Comparison of ENCODE assay signal across 8 cellular contexts in genomic region chr7:1492640-1493039, GRCh38. TPM values are rescaled to one million over a fixed set of nuclear protein-coding genes. Genes with fewer than 3 reads are reported as not detected.
"Had no signal": no experiment of that assay in that cellular context is flagged by ENCODE, and none has a peak within 500 bp of the region (broad histone marks: within the 10 kb centered on the region; RNA-seq: fewer than 3 reads in every experiment).

No MANE protein-coding gene starts in this region.

- H3K27ac ChIP-seq: GM23248, HL-60 had no signal

- H3K27ac Mint-ChIP-seq: HFFc6, IgD-negative memory B cell had no signal

- H3K4me3 Mint-ChIP-seq: HFFc6, IgD-negative memory B cell had no signal

- H3K9ac ChIP-seq: GM23248 had no signal

- H3K27me3 Mint-ChIP-seq: IgD-negative memory B cell had no signal

- ATAC-seq: HCT116, HepG2 had no signal

- H3K4me3 ChIP-seq: GM23248, HAP-1 had no signal

- H3K9me3 ChIP-seq: HAP-1 had no signal

- DNase-seq: GM23248, GOT3, HFFc6 had no signal

- H3K4me1 Mint-ChIP-seq: IgD-negative memory B cell had no signal

- H3K9me3 Mint-ChIP-seq: HFFc6, IgD-negative memory B cell had no signal

- H3K4me1 ChIP-seq: HAP-1 had no signal

RNA-seq across cellular contexts. Expression of gene MICALL2, which starts 33.4 kb away (rescaled TPM):
- polyA plus RNA-seq: IgD-negative memory B cell had no signal
